ENCODE assay signal across 21 cellular contexts in genomic region chr17:51017270-51017669, GRCh38.
"Had no signal": no experiment of that assay in that cellular context is flagged by ENCODE, and none has a peak within 500 bp of the region (broad histone marks: within the 10 kb centered on the region; RNA-seq: fewer than 3 reads in every experiment).

No MANE protein-coding gene starts in this region.

- DNase-seq: colonic mucosa; dermis blood vessel endothelial cell; effector CD4-positive, alpha-beta T cell; endodermal cell; erythroblast; foreskin melanocyte; heart left ventricle; hypothalamus; kidney glomerular epithelial cell; mesendoderm; naive thymus-derived CD4-positive, alpha-beta T cell; sigmoid colon; stimulated activated CD4-positive, alpha-beta T cell treated with anti-CD3 and anti-CD28 coated beads, Interleukin-2, amount 100 ng/mL, for 24 hours; stimulated activated CD4-positive, alpha-beta T cell treated with anti-CD3 and anti-CD28 coated beads, Interleukin-4, amount 100 ng/mL, for 4 hours; stimulated activated naive B cell treated with anti-CD40 and anti-IgM and Interleukin-4, amounts not matched to agents 10 μg/mL and 1 μg/mL and 100 μg/mL, for 72 hours; stimulated activated naive CD8-positive, alpha-beta T cell treated with anti-CD3 and anti-CD28 coated beads, Interleukin-15, amount 100 ng/mL, for 72 hours; trophoblast cell had no signal

- H3K27ac ChIP-seq: colonic mucosa, heart left ventricle, neutrophil, right atrium auricular region, sigmoid colon, skin epidermis, vagina had no signal

- H3K27ac Mint-ChIP-seq: endodermal cell; stimulated activated naive B cell treated with anti-CD40 and anti-IgM and Interleukin-4, amounts not matched to agents 10 μg/mL and 1 μg/mL and 100 μg/mL, for 72 hours; stimulated activated naive CD8-positive, alpha-beta T cell treated with anti-CD3 and anti-CD28 coated beads, Interleukin-15, amount 100 ng/mL, for 72 hours had no signal

- H3K4me1 ChIP-seq: colonic mucosa, right atrium auricular region had no signal

- H3K36me3 ChIP-seq: colonic mucosa had no signal

- ATAC-seq: heart left ventricle; naive thymus-derived CD4-positive, alpha-beta T cell; stimulated activated naive B cell treated with anti-CD40 and anti-IgM and Interleukin-4, amounts not matched to agents 10 μg/mL and 1 μg/mL and 100 μg/mL, for 72 hours; stimulated activated naive CD8-positive, alpha-beta T cell treated with anti-CD3 and anti-CD28 coated beads, Interleukin-15, amount 100 ng/mL, for 72 hours had no signal

- H3K9me3 ChIP-seq: colonic mucosa, heart left ventricle, neutrophil, right atrium auricular region, sigmoid colon, vagina had no signal

- H3K27me3 ChIP-seq: colonic mucosa, heart left ventricle, neutrophil, right atrium auricular region, sigmoid colon, vagina had no signal

- H3K9me3 Mint-ChIP-seq: endodermal cell; naive thymus-derived CD4-positive, alpha-beta T cell; stimulated activated naive B cell treated with anti-CD40 and anti-IgM and Interleukin-4, amounts not matched to agents 10 μg/mL and 1 μg/mL and 100 μg/mL, for 72 hours; stimulated activated naive CD8-positive, alpha-beta T cell treated with anti-CD3 and anti-CD28 coated beads, Interleukin-15, amount 100 ng/mL, for 72 hours had no signal

- H3K4me3 ChIP-seq: colonic mucosa, heart left ventricle, right atrium auricular region, sigmoid colon, skin epidermis, vagina had no signal

- H3K4me3 Mint-ChIP-seq: endodermal cell; naive thymus-derived CD4-positive, alpha-beta T cell; stimulated activated naive B cell treated with anti-CD40 and anti-IgM and Interleukin-4, amounts not matched to agents 10 μg/mL and 1 μg/mL and 100 μg/mL, for 72 hours; stimulated activated naive CD8-positive, alpha-beta T cell treated with anti-CD3 and anti-CD28 coated beads, Interleukin-15, amount 100 ng/mL, for 72 hours had no signal

- H3K27me3 Mint-ChIP-seq: naive thymus-derived CD4-positive, alpha-beta T cell; stimulated activated naive B cell treated with anti-CD40 and anti-IgM and Interleukin-4, amounts not matched to agents 10 μg/mL and 1 μg/mL and 100 μg/mL, for 72 hours; stimulated activated naive CD8-positive, alpha-beta T cell treated with anti-CD3 and anti-CD28 coated beads, Interleukin-15, amount 100 ng/mL, for 72 hours had no signal

- H3K4me1 Mint-ChIP-seq: stimulated activated naive CD8-positive, alpha-beta T cell treated with anti-CD3 and anti-CD28 coated beads, Interleukin-15, amount 100 ng/mL, for 72 hours had no signal
